Comparison of ENCODE assay signal across 12 cellular contexts in genomic region chr20:41087777-41088176, GRCh38. TPM values are rescaled to one million over a fixed set of nuclear protein-coding genes. Genes with fewer than 3 reads are reported as not detected.
A peak's percentile ranks its signal among the peaks of the same experiment; 100 is the strongest.
DNase-seq lines count a peak whose midpoint lies in the region; ATAC-seq and TF ChIP-seq lines count a peak whose summit lies in the region.
"Had no signal": no experiment of that assay in that cellular context is flagged by ENCODE, and none has a peak within 500 bp of the region (broad histone marks: within the 10 kb centered on the region; RNA-seq: fewer than 3 reads in every experiment).

No MANE protein-coding gene starts in this region.

- H3K36me3 ChIP-seq in transverse colon = peaks cover 0 to 32% (median 11%) of the 10 kb centered on the region in 4 donors

- no peak overlapping the region for H3K4me3 ChIP-seq in transverse colon
- H3K4me3 ChIP-seq: HAP-1, Peyer's patch had no signal

- no peak for TF ChIP-seq POLR2A in transverse colon (IDR thresholded peaks at IDR 0.05)

- H3K27ac Mint-ChIP-seq in activated naive CD4-positive, alpha-beta T cell treated with anti-CD3 and anti-CD28 coated beads, Interleukin-2, amount 50 U/mL, for 24 hours = peak overlapping the region; percentile 1
- no peak overlapping the region for H3K27ac Mint-ChIP-seq in activated naive CD4-positive, alpha-beta T cell treated with anti-CD3 and anti-CD28 coated beads, Interleukin-2, amount 10 ng/mL, durations not matched to agents 7 days and 5 days
- peak overlapping the region; percentile 84 for H3K27ac Mint-ChIP-seq in T-helper 17 cell

- H3K27me3 Mint-ChIP-seq in activated naive CD4-positive, alpha-beta T cell treated with anti-CD3 and anti-CD28 coated beads, Interleukin-2, amount 50 U/mL, for 24 hours = no peaks in the 10 kb centered on the region
- H3K27me3 Mint-ChIP-seq in activated naive CD4-positive, alpha-beta T cell treated with anti-CD3 and anti-CD28 coated beads, Interleukin-2, amount 10 ng/mL, durations not matched to agents 7 days and 5 days = no peaks in the 10 kb centered on the region
- no peaks in the 10 kb centered on the region for H3K27me3 Mint-ChIP-seq in T-helper 17 cell

- ATAC-seq in T-helper 17 cell = no peak

- H3K9me3 ChIP-seq in T-helper 17 cell (ENCODE audit: control insufficient read depth, low read length, poor library complexity, severe bottlenecking) (no peaks in the 10 kb centered on the region), transverse colon (no peaks in the 10 kb centered on the region)
- H3K9me3 ChIP-seq: HAP-1, Peyer's patch had no signal

- H3K36me3 Mint-ChIP-seq in activated naive CD4-positive, alpha-beta T cell treated with anti-CD3 and anti-CD28 coated beads, Interleukin-2, amount 50 U/mL, for 24 hours = peaks cover 22% of the 10 kb centered on the region
- H3K36me3 Mint-ChIP-seq in activated naive CD4-positive, alpha-beta T cell treated with anti-CD3 and anti-CD28 coated beads, Interleukin-2, amount 10 ng/mL, durations not matched to agents 7 days and 5 days = peaks cover 60% of the 10 kb centered on the region
- H3K36me3 Mint-ChIP-seq in T-helper 17 cell (ENCODE audit: low read depth) = peaks cover 15% of the 10 kb centered on the region

- CTCF ChIA-PET in activated naive CD4-positive, alpha-beta T cell treated with anti-CD3 and anti-CD28 coated beads, Interleukin-2, amount 10 ng/mL, durations not matched to agents 7 days and 5 days (lab: Charles Lee) = interaction anchor here (1.2 to 2.4 kb wide), 3 partner anchors 9 to 102 kb away, joined by 3 to 9 read pairs (median 3); no protein-coding TSS in a partner anchor

- H3K27ac ChIP-seq in transverse colon = peak overlapping the region; percentile 5 to 19 (median 12)

- no peak for TF ChIP-seq EP300 in transverse colon (IDR thresholded peaks at IDR 0.05; ENCODE audit: low read depth)

- no peaks in the 10 kb centered on the region for H3K27me3 ChIP-seq in transverse colon
- H3K27me3 ChIP-seq: Peyer's patch had no signal

- DNase-seq in activated naive CD4-positive, alpha-beta T cell treated with anti-CD3 and anti-CD28 coated beads, Interleukin-2, amount 10 ng/mL, durations not matched to agents 7 days and 5 days = no peak
- peak; percentile 68 for DNase-seq in NCI-H1105 treated with DMSO at 0.1 percent for 48 hours (lab: John Stamatoyannopoulos, UW)
- DNase-seq in T-helper 17 cell = no peak
- no peak for DNase-seq in transverse colon
- no peak for DNase-seq in GDM1 (lab: John Stamatoyannopoulos, UW)
- no peak for DNase-seq in SK-N-DZ (ENCODE audit: low spot score)
- no peak for DNase-seq in iPS-NIHi7 (ENCODE audit: extremely low spot score)
- DNase-seq: KG1, Peyer's patch, SHP77 had no signal

- no peak for TF ChIP-seq CTCF in transverse colon (IDR thresholded peaks at IDR 0.05)

- H3K9me3 Mint-ChIP-seq in activated naive CD4-positive, alpha-beta T cell treated with anti-CD3 and anti-CD28 coated beads, Interleukin-2, amount 50 U/mL, for 24 hours = no peaks in the 10 kb centered on the region
- no peaks in the 10 kb centered on the region for H3K9me3 Mint-ChIP-seq in activated naive CD4-positive, alpha-beta T cell treated with anti-CD3 and anti-CD28 coated beads, Interleukin-2, amount 10 ng/mL, durations not matched to agents 7 days and 5 days

- WGBS in transverse colon (ENCODE audit: low coverage in 1 of 2), 2 donors = 78 to 82% methylated on average over 3 of the region's 3 CpGs

- in situ Hi-C loops in transverse colon (cut with MboI; ENCODE audit: low pct_ligation_motif_present in 1 of 4, low pct_unique_long_range_greater_than_20kb in 1 of 4, low sequenced_read_pairs in 3 of 4) = no loop called here

- H3K4me1 Mint-ChIP-seq in activated naive CD4-positive, alpha-beta T cell treated with anti-CD3 and anti-CD28 coated beads, Interleukin-2, amount 50 U/mL, for 24 hours = peaks cover 29% of the 10 kb centered on the region
- peaks cover 15% of the 10 kb centered on the region for H3K4me1 Mint-ChIP-seq in activated naive CD4-positive, alpha-beta T cell treated with anti-CD3 and anti-CD28 coated beads, Interleukin-2, amount 10 ng/mL, durations not matched to agents 7 days and 5 days
- peaks cover 24% of the 10 kb centered on the region for H3K4me1 Mint-ChIP-seq in T-helper 17 cell

- intact Hi-C loops in transverse colon (cut with DNase I; ENCODE audit: low total_unique reads) = loop anchor here (5.0 kb wide), 1 partner anchor 95 kb away; no protein-coding TSS in a partner anchor

- no peak overlapping the region for H3K4me3 Mint-ChIP-seq in activated naive CD4-positive, alpha-beta T cell treated with anti-CD3 and anti-CD28 coated beads, Interleukin-2, amount 50 U/mL, for 24 hours
- no peak overlapping the region for H3K4me3 Mint-ChIP-seq in activated naive CD4-positive, alpha-beta T cell treated with anti-CD3 and anti-CD28 coated beads, Interleukin-2, amount 10 ng/mL, durations not matched to agents 7 days and 5 days
- H3K4me3 Mint-ChIP-seq in T-helper 17 cell = no peak overlapping the region

- peaks cover 0 to 26% (median 12%) of the 10 kb centered on the region in 4 donors for H3K4me1 ChIP-seq in transverse colon

RNA-seq across cellular contexts. Expression of gene PLCG1, which starts 49.6 kb away (rescaled TPM):
- total RNA-seq in T-helper 17 cell (100 to 1,000 TPM; 420 to 428 TPM), transverse colon (100 to 1,000 TPM in 3 of 4 donors, 10 to 100 TPM in 1; 82.7 to 377 (median 155) TPM)
- polyA plus RNA-seq in SK-N-DZ (2014; cell fraction: cytosol; rRNA removed) = 137 and 176 TPM in 2 replicates
- 1,191 and 1,360 TPM in 2 replicates for polyA plus RNA-seq in SK-N-DZ (2014; cell fraction: nucleus; rRNA removed)

RNA-seq across cellular contexts. Expression of gene TOP1, which starts 59.2 kb away (rescaled TPM):
- total RNA-seq in T-helper 17 cell = 10 to 100 TPM; 37.4 to 44.4 TPM
- total RNA-seq in transverse colon = 10 to 100 TPM; 29.6 to 52.3 (median 36.9) TPM
- polyA plus RNA-seq in SK-N-DZ (2014; cell fraction: cytosol; rRNA removed) = 27.6 and 27.7 TPM in 2 replicates
- polyA plus RNA-seq in SK-N-DZ (2014; cell fraction: nucleus; rRNA removed) = 27.3 and 45.7 TPM in 2 replicates
